ENCODE assay signal across 8 cellular contexts in the genomic region with DNA sequence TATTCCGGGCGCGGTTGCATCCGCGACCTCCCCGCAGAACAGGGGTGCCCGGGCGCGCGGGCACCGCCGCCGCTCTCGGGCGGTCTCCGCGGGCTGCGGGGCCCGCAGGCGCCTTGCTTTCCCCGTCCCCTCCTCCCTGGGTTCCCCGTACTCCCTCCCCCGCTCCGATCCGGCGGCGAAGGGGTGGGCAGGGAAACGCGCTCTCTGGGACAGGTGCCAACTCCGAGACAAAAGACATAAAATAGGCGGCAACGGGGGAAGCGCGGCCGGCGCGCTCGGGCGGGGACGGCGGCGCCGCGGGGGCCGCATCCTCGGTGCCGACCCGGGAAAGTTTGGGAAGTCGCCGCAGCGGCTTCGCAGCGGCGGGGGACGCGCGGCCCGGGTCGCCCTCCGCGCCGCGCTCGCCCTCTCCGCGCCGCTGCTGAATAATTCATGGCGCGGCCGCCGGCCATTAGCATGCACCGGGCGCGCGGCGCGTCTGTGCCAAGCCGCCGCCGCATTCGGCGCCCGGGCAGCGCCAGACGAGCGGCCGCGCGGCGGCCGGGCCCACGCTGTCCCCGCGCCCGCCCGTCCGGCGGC.
DNase-seq lines count a peak whose midpoint lies in the region; ATAC-seq, FAIRE-seq and TF ChIP-seq lines count a peak whose summit lies in the region.

No MANE protein-coding gene starts in this region.

- no peak overlapping the region for H2BK15ac ChIP-seq in H9 (ENCODE audit: low read depth, low read length)

- no peak overlapping the region for H2BK12ac ChIP-seq in H9 (ENCODE audit: insufficient read length, low read depth, low read length)

- peak; percentile 14 for ATAC-seq in activated CD8-positive, alpha-beta memory T cell treated with anti-CD3 and anti-CD28 coated beads, Interleukin-2, amount 10 ng/mL, durations not matched to agents 7 days and 5 days
- ATAC-seq in stimulated activated naive B cell treated with anti-CD40 and anti-IgM and Interleukin-4, amounts not matched to agents 10 μg/mL and 1 μg/mL and 100 μg/mL, for 72 hours (replicated peaks), result peak; percentile 24 to 32

- no peak overlapping the region for H2BK20ac ChIP-seq in H9 (ENCODE audit: low read depth, low read length, poor library complexity, severe bottlenecking)

- no peak overlapping the region for H2AK5ac ChIP-seq in H9 (ENCODE audit: insufficient read length, low read length)

- H3K9ac ChIP-seq in BLaER1, result peak overlapping the region; percentile 90
- H3K9ac ChIP-seq in H9 (ENCODE audit: extremely low read depth, insufficient read length, low read length), result no peak overlapping the region

- H3K18ac ChIP-seq in H9 (ENCODE audit: insufficient read length, low read depth, low read length), result no peak overlapping the region

- H4K5ac ChIP-seq in H9 (ENCODE audit: insufficient read length, low read depth, low read length), result no peak overlapping the region

- H3K4me1 ChIP-seq in BLaER1 (peaks cover 75% of the 10 kb centered on the region), H9 (ENCODE audit: insufficient read depth, low read length) (peaks cover 13% of the 10 kb centered on the region), mononuclear cell (ENCODE audit: insufficient read depth, low read length) (peaks cover 63% of the 10 kb centered on the region)

- H3K4ac ChIP-seq in H9 (ENCODE audit: low read depth, low read length), result no peak overlapping the region

- H3K27me3 Mint-ChIP-seq in H9 (ENCODE audit: low read depth), result peaks cover 73% of the 10 kb centered on the region
- peaks cover 21% of the 10 kb centered on the region for H3K27me3 Mint-ChIP-seq in activated CD8-positive, alpha-beta memory T cell treated with anti-CD3 and anti-CD28 coated beads, Interleukin-2, amount 10 ng/mL, durations not matched to agents 7 days and 5 days
- H3K27me3 Mint-ChIP-seq in stimulated activated naive B cell treated with anti-CD40 and anti-IgM and Interleukin-4, amounts not matched to agents 10 μg/mL and 1 μg/mL and 100 μg/mL, for 72 hours, result no peaks in the 10 kb centered on the region

- H2BK5ac ChIP-seq in H9 (ENCODE audit: insufficient read length, low read length), result no peak overlapping the region

- H4K20me1 ChIP-seq in BLaER1, result peaks cover 72% of the 10 kb centered on the region
- H4K20me1 ChIP-seq in H9 (ENCODE audit: control insufficient read depth, insufficient read depth, insufficient read length), result no peaks in the 10 kb centered on the region

- peak overlapping the region; percentile 59; the same call in 1 of the 2 replicates for H3K14ac ChIP-seq in H9 (ENCODE audit: insufficient read depth, low read length)

- TF ChIP-seq POLR2A in erythroblast (IDR thresholded peaks at IDR 0.05; ENCODE audit: low read length), result peak; percentile 46

- H3K4me3 ChIP-seq in BLaER1 (peak overlapping the region; percentile 76), mononuclear cell (ENCODE audit: low read length) (peak overlapping the region; percentile 58)

- H3K27ac ChIP-seq in BLaER1 (peak overlapping the region; percentile 95), H9 (ENCODE audit: insufficient read length, low read depth, low read length) (no peak overlapping the region)

- DNase-seq in H9 (peak; percentile 57), NCI-H510A (lab: John Stamatoyannopoulos, UW) (peak; percentile 54), erythroblast (lab: John Stamatoyannopoulos, UW) (no peak), GM19239 (ENCODE audit: insufficient read length, low spot score) (no peak)
- DNase-seq in activated CD8-positive, alpha-beta memory T cell treated with anti-CD3 and anti-CD28 coated beads, Interleukin-2, amount 10 ng/mL, durations not matched to agents 7 days and 5 days, result peak; percentile 49
- DNase-seq in stimulated activated naive B cell treated with anti-CD40 and anti-IgM and Interleukin-4, amounts not matched to agents 10 μg/mL and 1 μg/mL and 100 μg/mL, for 72 hours, result peak; percentile 58

- no peak for TF ChIP-seq CTCF in H9 (conservative IDR thresholded peaks at IDR 0.05)

- peaks cover 100% of the 10 kb centered on the region for H3K27me3 ChIP-seq in BLaER1
- peaks cover 6% of the 10 kb centered on the region; the same call in 1 of the 2 replicates for H3K27me3 ChIP-seq in H9 (ENCODE audit: insufficient read depth, low read length)
- no peaks in the 10 kb centered on the region for H3K27me3 ChIP-seq in mononuclear cell (ENCODE audit: insufficient read depth, low read length)

- FAIRE-seq in GM19239 (lab: Jason Lieb, UNC), result no peak

- no peak overlapping the region for H4K8ac ChIP-seq in H9 (replicated peaks; ENCODE audit: insufficient read length, low read depth, low read length)

- H3K36me3 ChIP-seq in BLaER1, result peaks cover 6% of the 10 kb centered on the region; the same call in 1 of the 2 replicates

- peaks cover 23% of the 10 kb centered on the region; the same call in 1 of the 2 replicates for H3K79me2 ChIP-seq in H9 (ENCODE audit: insufficient read depth, low read length)

- no peak overlapping the region for H3K56ac ChIP-seq in H9 (ENCODE audit: insufficient read length, low read depth, low read length)

- peaks cover 12 to 19% of the 10 kb centered on the region in 2 experiments for H3K4me1 Mint-ChIP-seq in H9
- peaks cover 34% of the 10 kb centered on the region for H3K4me1 Mint-ChIP-seq in activated CD8-positive, alpha-beta memory T cell treated with anti-CD3 and anti-CD28 coated beads, Interleukin-2, amount 10 ng/mL, durations not matched to agents 7 days and 5 days
- H3K4me1 Mint-ChIP-seq in stimulated activated naive B cell treated with anti-CD40 and anti-IgM and Interleukin-4, amounts not matched to agents 10 μg/mL and 1 μg/mL and 100 μg/mL, for 72 hours, result peaks cover 25 to 39% of the 10 kb centered on the region in 2 donors

- no CpG with 5 or more reads among the region's 98 CpGs for WGBS in H9 (ENCODE audit: extremely low coverage, insufficient read length, low lambda C conversion rate)

- H2BK120ac ChIP-seq in H9 (ENCODE audit: low read depth, low read length, poor library complexity, severe bottlenecking), result no peak overlapping the region

- H3K23me2 ChIP-seq in H9 (ENCODE audit: insufficient read length, low read depth, low read length, poor library complexity, severe bottlenecking), result peaks cover 4% of the 10 kb centered on the region

- no peaks in the 10 kb centered on the region for H3K9me3 Mint-ChIP-seq in H9
- H3K9me3 Mint-ChIP-seq in activated CD8-positive, alpha-beta memory T cell treated with anti-CD3 and anti-CD28 coated beads, Interleukin-2, amount 10 ng/mL, durations not matched to agents 7 days and 5 days (ENCODE audit: low read depth), result no peaks in the 10 kb centered on the region
- H3K9me3 Mint-ChIP-seq in stimulated activated naive B cell treated with anti-CD40 and anti-IgM and Interleukin-4, amounts not matched to agents 10 μg/mL and 1 μg/mL and 100 μg/mL, for 72 hours, result no peaks in the 10 kb centered on the region

- no peaks in the 10 kb centered on the region for H3K9me3 ChIP-seq in BLaER1
- no peaks in the 10 kb centered on the region for H3K9me3 ChIP-seq in H9 (ENCODE audit: control insufficient read depth, low read depth, low read length)
- no peaks in the 10 kb centered on the region for H3K9me3 ChIP-seq in mononuclear cell (ENCODE audit: low read depth, low read length)

- no peak overlapping the region for H3T11ph ChIP-seq in H9 (ENCODE audit: low read length)

- H4K91ac ChIP-seq in H9 (ENCODE audit: insufficient read length, low read depth, low read length), result no peak overlapping the region

- no peaks in the 10 kb centered on the region for H3K79me1 ChIP-seq in H9 (ENCODE audit: insufficient read depth, low read depth, low read length, poor library complexity, severe bottlenecking)

- CTCF ChIA-PET in activated CD8-positive, alpha-beta memory T cell treated with anti-CD3 and anti-CD28 coated beads, Interleukin-2, amount 10 ng/mL, durations not matched to agents 7 days and 5 days (lab: Charles Lee), result interaction anchor here (2.5 kb wide), 1 partner anchor 65 kb away, joined by 12 read pairs; no protein-coding TSS in a partner anchor

- H3K4me3 Mint-ChIP-seq in H9, result peak overlapping the region; percentile 65 to 87
- peak overlapping the region; percentile 73 for H3K4me3 Mint-ChIP-seq in activated CD8-positive, alpha-beta memory T cell treated with anti-CD3 and anti-CD28 coated beads, Interleukin-2, amount 10 ng/mL, durations not matched to agents 7 days and 5 days
- H3K4me3 Mint-ChIP-seq in stimulated activated naive B cell treated with anti-CD40 and anti-IgM and Interleukin-4, amounts not matched to agents 10 μg/mL and 1 μg/mL and 100 μg/mL, for 72 hours, result peak overlapping the region; percentile 90 to 91

- H3K36me3 Mint-ChIP-seq in H9 (ENCODE audit: insufficient read depth in 1 of 3, low read depth in 3 of 3), result 0 out of 7 replicates have a peak, but pooled peaks cover 0 to 1% (median 0%) of the 10 kb centered on the region in 3 experiments
- no peaks in the 10 kb centered on the region for H3K36me3 Mint-ChIP-seq in activated CD8-positive, alpha-beta memory T cell treated with anti-CD3 and anti-CD28 coated beads, Interleukin-2, amount 10 ng/mL, durations not matched to agents 7 days and 5 days
- peaks cover 2 to 13% of the 10 kb centered on the region in 2 donors for H3K36me3 Mint-ChIP-seq in stimulated activated naive B cell treated with anti-CD40 and anti-IgM and Interleukin-4, amounts not matched to agents 10 μg/mL and 1 μg/mL and 100 μg/mL, for 72 hours

- H2AFZ ChIP-seq in H9 (ENCODE audit: low read length), result no peak overlapping the region

- no peak overlapping the region for H3K23ac ChIP-seq in H9 (ENCODE audit: insufficient read length, low read depth, low read length)

- no peak overlapping the region for H3K27ac Mint-ChIP-seq in H9
- H3K27ac Mint-ChIP-seq in activated CD8-positive, alpha-beta memory T cell treated with anti-CD3 and anti-CD28 coated beads, Interleukin-2, amount 10 ng/mL, durations not matched to agents 7 days and 5 days, result peak overlapping the region; percentile 68
- peak overlapping the region; percentile 89 for H3K27ac Mint-ChIP-seq in stimulated activated naive B cell treated with anti-CD40 and anti-IgM and Interleukin-4, amounts not matched to agents 10 μg/mL and 1 μg/mL and 100 μg/mL, for 72 hours

- H3K4me2 ChIP-seq in BLaER1, result peak overlapping the region; percentile 80
- peak overlapping the region; percentile 56 for H3K4me2 ChIP-seq in H9 (ENCODE audit: insufficient read depth, insufficient read length, low read length)

Comparison
In these comparisons a context has a peak if more than half of its experiments do, and no peak if none do; other contexts are left out.
1. DNase-seq: peak in H9 (single experiment), NCI-H510A (single experiment), activated CD8-positive, alpha-beta memory T cell treated with anti-CD3 and anti-CD28 coated beads, Interleukin-2, amount 10 ng/mL, durations not matched to agents 7 days and 5 days (single experiment) and stimulated activated naive B cell treated with anti-CD40 and anti-IgM and Interleukin-4, amounts not matched to agents 10 μg/mL and 1 μg/mL and 100 μg/mL, for 72 hours (single experiment); none in erythroblast (0 of 2) and GM19239 (single experiment).
2. H3K27ac Mint-ChIP-seq: peak in activated CD8-positive, alpha-beta memory T cell treated with anti-CD3 and anti-CD28 coated beads, Interleukin-2, amount 10 ng/mL, durations not matched to agents 7 days and 5 days (single experiment) and stimulated activated naive B cell treated with anti-CD40 and anti-IgM and Interleukin-4, amounts not matched to agents 10 μg/mL and 1 μg/mL and 100 μg/mL, for 72 hours (single experiment); none in H9 (0 of 3).
3. Peak in every context shown above with its lines, with median percentiles within 50 percentile points of each other: H3K4me3 Mint-ChIP-seq.